1 cellular context compared by ENCODE assay signal in the genomic region with DNA sequence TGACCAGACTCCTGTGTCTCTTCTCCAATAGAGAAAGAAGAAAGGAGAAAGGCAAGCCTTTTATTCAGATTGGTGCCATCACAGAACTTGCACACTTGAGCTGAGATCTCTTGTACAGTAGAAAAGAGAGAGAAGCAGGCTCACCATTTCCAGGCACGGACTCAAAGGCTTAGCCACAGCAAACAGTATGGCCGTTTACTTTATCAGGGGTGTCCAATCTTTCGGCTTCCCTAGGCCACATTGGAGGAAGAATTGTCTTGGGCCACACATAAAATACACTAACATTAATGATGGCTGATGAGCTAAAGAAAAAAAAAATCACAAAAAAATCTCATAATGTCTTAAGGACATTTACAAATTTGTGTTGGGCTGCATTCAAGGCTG.
A peak's percentile ranks its signal among the peaks of the same experiment; 100 is the strongest.
TF ChIP-seq lines count a peak whose summit lies in the region.

No MANE protein-coding gene starts in this region.

TF ChIP-seq in K562, 482 proteins besides CTCF, POLR2A, EP300 and RAD21:
- TF ChIP-seq NFRKB (IDR thresholded peaks at IDR 0.05; ENCODE audit: low read depth) (peak; percentile 45; the same call in 1 of the 2 replicates), SMARCB1 (IDR thresholded peaks at IDR 0.05; ENCODE audit: insufficient read length, low read depth) (peak; percentile 18), TSC22D4 (tag; IDR thresholded peaks at IDR 0.05) (no peak), E2F3 (CRISPR knock-in tag; IDR thresholded peaks at IDR 0.05) (no peak), XRCC3 (IDR thresholded peaks at IDR 0.05) (no peak), ZBED1 (IDR thresholded peaks at IDR 0.05) (no peak), DMBX1 (CRISPR knock-in tag; IDR thresholded peaks at IDR 0.05; ENCODE audit: borderline replicate concordance) (no peak), ZNF785 (CRISPR knock-in tag; IDR thresholded peaks at IDR 0.05) (no peak), RCOR1 (IDR thresholded peaks at IDR 0.05; ENCODE audit: borderline replicate concordance in 1 of 2, low read depth in 2 of 2, low read length in 2 of 2) (0 out of 4 replicates have a peak, but pooled peaks of 1 of the 2 experiments have one; percentile 1), YY1 (IDR thresholded peaks at IDR 0.05; ENCODE audit: borderline replicate concordance in 1 of 3, control insufficient read depth in 1 of 3, extremely low read depth in 1 of 3, insufficient read depth in 3 of 3, insufficient read length in 1 of 3, insufficient replicate concordance in 2 of 3, low read depth in 1 of 3, low read length in 2 of 3) (peak in 2 of 3 experiments; percentile 23 to 82), ZFX (CRISPR knock-in tag; IDR thresholded peaks at IDR 0.05) (peak; percentile 42; the same call in 1 of the 2 replicates), NCOR1 (IDR thresholded peaks at IDR 0.05) (0 out of 2 replicates have a peak, but pooled peaks have one; percentile 2), TARDBP (IDR thresholded peaks at IDR 0.05) (no peak)
- TF ChIP-seq, protein P1, sequence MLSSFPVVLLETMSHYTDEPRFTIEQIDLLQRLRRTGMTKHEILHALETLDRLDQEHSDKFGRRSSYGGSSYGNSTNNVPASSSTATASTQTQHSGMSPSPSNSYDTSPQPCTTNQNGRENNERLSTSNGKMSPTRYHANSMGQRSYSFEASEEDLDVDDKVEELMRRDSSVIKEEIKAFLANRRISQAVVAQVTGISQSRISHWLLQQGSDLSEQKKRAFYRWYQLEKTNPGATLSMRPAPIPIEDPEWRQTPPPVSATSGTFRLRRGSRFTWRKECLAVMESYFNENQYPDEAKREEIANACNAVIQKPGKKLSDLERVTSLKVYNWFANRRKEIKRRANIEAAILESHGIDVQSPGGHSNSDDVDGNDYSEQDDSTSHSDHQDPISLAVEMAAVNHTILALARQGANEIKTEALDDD (IDR thresholded peaks at IDR 0.05), result peak; percentile 59
- TF ChIP-seq, protein P2, sequence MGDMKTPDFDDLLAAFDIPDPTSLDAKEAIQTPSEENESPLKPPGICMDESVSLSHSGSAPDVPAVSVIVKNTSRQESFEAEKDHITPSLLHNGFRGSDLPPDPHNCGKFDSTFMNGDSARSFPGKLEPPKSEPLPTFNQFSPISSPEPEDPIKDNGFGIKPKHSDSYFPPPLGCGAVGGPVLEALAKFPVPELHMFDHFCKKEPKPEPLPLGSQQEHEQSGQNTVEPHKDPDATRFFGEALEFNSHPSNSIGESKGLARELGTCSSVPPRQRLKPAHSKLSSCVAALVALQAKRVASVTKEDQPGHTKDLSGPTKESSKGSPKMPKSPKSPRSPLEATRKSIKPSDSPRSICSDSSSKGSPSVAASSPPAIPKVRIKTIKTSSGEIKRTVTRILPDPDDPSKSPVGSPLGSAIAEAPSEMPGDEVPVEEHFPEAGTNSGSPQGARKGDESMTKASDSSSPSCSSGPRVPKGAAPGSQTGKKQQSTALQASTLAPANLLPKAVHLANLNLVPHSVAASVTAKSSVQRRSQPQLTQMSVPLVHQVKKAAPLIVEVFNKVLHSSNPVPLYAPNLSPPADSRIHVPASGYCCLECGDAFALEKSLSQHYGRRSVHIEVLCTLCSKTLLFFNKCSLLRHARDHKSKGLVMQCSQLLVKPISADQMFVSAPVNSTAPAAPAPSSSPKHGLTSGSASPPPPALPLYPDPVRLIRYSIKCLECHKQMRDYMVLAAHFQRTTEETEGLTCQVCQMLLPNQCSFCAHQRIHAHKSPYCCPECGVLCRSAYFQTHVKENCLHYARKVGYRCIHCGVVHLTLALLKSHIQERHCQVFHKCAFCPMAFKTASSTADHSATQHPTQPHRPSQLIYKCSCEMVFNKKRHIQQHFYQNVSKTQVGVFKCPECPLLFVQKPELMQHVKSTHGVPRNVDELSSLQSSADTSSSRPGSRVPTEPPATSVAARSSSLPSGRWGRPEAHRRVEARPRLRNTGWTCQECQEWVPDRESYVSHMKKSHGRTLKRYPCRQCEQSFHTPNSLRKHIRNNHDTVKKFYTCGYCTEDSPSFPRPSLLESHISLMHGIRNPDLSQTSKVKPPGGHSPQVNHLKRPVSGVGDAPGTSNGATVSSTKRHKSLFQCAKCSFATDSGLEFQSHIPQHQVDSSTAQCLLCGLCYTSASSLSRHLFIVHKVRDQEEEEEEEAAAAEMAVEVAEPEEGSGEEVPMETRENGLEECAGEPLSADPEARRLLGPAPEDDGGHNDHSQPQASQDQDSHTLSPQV (IDR thresholded peaks at IDR 0.05), result peak; percentile 65; the same call in 1 of the 2 replicates
- TF ChIP-seq, protein P3, sequence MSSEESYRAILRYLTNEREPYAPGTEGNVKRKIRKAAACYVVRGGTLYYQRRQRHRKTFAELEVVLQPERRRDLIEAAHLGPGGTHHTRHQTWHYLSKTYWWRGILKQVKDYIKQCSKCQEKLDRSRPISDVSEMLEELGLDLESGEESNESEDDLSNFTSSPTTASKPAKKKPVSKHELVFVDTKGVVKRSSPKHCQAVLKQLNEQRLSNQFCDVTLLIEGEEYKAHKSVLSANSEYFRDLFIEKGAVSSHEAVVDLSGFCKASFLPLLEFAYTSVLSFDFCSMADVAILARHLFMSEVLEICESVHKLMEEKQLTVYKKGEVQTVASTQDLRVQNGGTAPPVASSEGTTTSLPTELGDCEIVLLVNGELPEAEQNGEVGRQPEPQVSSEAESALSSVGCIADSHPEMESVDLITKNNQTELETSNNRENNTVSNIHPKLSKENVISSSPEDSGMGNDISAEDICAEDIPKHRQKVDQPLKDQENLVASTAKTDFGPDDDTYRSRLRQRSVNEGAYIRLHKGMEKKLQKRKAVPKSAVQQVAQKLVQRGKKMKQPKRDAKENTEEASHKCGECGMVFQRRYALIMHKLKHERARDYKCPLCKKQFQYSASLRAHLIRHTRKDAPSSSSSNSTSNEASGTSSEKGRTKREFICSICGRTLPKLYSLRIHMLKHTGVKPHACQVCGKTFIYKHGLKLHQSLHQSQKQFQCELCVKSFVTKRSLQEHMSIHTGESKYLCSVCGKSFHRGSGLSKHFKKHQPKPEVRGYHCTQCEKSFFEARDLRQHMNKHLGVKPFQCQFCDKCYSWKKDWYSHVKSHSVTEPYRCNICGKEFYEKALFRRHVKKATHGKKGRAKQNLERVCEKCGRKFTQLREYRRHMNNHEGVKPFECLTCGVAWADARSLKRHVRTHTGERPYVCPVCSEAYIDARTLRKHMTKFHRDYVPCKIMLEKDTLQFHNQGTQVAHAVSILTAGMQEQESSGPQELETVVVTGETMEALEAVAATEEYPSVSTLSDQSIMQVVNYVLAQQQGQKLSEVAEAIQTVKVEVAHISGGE (CRISPR knock-in tag; IDR thresholded peaks at IDR 0.05), result peak in 1 of 3 experiments; percentile 51; a peak in 1 of 6 replicates
- TF ChIP-seq, protein P4, sequence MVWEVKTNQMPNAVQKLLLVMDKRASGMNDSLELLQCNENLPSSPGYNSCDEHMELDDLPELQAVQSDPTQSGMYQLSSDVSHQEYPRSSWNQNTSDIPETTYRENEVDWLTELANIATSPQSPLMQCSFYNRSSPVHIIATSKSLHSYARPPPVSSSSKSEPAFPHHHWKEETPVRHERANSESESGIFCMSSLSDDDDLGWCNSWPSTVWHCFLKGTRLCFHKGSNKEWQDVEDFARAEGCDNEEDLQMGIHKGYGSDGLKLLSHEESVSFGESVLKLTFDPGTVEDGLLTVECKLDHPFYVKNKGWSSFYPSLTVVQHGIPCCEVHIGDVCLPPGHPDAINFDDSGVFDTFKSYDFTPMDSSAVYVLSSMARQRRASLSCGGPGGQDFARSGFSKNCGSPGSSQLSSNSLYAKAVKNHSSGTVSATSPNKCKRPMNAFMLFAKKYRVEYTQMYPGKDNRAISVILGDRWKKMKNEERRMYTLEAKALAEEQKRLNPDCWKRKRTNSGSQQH (CRISPR knock-in tag; IDR thresholded peaks at IDR 0.05), result no peak
- TF ChIP-seq, protein P5, sequence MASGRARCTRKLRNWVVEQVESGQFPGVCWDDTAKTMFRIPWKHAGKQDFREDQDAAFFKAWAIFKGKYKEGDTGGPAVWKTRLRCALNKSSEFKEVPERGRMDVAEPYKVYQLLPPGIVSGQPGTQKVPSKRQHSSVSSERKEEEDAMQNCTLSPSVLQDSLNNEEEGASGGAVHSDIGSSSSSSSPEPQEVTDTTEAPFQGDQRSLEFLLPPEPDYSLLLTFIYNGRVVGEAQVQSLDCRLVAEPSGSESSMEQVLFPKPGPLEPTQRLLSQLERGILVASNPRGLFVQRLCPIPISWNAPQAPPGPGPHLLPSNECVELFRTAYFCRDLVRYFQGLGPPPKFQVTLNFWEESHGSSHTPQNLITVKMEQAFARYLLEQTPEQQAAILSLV (tag; IDR thresholded peaks at IDR 0.05), result 0 out of 2 replicates have a peak, but pooled peaks have one; percentile 25
- TF ChIP-seq, protein P6, sequence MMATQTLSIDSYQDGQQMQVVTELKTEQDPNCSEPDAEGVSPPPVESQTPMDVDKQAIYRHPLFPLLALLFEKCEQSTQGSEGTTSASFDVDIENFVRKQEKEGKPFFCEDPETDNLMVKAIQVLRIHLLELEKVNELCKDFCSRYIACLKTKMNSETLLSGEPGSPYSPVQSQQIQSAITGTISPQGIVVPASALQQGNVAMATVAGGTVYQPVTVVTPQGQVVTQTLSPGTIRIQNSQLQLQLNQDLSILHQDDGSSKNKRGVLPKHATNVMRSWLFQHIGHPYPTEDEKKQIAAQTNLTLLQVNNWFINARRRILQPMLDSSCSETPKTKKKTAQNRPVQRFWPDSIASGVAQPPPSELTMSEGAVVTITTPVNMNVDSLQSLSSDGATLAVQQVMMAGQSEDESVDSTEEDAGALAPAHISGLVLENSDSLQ (IDR thresholded peaks at IDR 0.05), result no peak
- TF ChIP-seq, protein P7, sequence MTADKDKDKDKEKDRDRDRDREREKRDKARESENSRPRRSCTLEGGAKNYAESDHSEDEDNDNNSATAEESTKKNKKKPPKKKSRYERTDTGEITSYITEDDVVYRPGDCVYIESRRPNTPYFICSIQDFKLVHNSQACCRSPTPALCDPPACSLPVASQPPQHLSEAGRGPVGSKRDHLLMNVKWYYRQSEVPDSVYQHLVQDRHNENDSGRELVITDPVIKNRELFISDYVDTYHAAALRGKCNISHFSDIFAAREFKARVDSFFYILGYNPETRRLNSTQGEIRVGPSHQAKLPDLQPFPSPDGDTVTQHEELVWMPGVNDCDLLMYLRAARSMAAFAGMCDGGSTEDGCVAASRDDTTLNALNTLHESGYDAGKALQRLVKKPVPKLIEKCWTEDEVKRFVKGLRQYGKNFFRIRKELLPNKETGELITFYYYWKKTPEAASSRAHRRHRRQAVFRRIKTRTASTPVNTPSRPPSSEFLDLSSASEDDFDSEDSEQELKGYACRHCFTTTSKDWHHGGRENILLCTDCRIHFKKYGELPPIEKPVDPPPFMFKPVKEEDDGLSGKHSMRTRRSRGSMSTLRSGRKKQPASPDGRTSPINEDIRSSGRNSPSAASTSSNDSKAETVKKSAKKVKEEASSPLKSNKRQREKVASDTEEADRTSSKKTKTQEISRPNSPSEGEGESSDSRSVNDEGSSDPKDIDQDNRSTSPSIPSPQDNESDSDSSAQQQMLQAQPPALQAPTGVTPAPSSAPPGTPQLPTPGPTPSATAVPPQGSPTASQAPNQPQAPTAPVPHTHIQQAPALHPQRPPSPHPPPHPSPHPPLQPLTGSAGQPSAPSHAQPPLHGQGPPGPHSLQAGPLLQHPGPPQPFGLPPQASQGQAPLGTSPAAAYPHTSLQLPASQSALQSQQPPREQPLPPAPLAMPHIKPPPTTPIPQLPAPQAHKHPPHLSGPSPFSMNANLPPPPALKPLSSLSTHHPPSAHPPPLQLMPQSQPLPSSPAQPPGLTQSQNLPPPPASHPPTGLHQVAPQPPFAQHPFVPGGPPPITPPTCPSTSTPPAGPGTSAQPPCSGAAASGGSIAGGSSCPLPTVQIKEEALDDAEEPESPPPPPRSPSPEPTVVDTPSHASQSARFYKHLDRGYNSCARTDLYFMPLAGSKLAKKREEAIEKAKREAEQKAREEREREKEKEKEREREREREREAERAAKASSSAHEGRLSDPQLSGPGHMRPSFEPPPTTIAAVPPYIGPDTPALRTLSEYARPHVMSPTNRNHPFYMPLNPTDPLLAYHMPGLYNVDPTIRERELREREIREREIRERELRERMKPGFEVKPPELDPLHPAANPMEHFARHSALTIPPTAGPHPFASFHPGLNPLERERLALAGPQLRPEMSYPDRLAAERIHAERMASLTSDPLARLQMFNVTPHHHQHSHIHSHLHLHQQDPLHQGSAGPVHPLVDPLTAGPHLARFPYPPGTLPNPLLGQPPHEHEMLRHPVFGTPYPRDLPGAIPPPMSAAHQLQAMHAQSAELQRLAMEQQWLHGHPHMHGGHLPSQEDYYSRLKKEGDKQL (CRISPR knock-in tag; IDR thresholded peaks at IDR 0.05; ENCODE audit: borderline replicate concordance), result no peak
